In the genomic region with DNA sequence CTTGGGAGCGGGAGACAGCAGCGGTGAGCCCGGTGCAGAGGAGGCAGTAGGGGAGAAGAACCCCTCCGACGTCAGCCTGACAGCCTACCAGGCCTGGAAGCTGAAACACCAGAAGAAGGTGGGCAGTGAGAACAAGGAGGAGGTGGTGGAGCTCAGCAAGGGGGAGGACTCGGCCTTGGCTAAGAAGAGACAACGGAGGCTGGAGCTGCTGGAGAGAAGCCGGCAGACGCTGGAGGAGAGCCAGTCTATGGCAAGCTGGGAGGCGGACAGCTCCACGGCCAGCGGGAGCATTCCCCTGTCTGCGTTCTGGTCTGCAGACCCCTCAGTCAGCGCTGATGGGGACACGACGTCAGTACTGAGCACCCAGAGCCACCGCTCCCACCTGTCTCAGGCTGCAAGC, we compare ENCODE assay signal across 30 cellular contexts. TPM values are rescaled to one million over a fixed set of nuclear protein-coding genes. Genes with fewer than 3 reads are reported as not detected.
"Had no signal": no experiment of that assay in that cellular context is flagged by ENCODE, and none has a peak within 500 bp of the region (broad histone marks: within the 10 kb centered on the region; RNA-seq: fewer than 3 reads in every experiment).

No MANE protein-coding gene starts in this region.

- H3K27ac ChIP-seq: coronary artery, lower lobe of right lung, neural progenitor cell, stomach, tibial artery, upper lobe of right lung, VCaP had no signal

- H3K27me3 ChIP-seq: tibial artery, upper lobe of right lung had no signal

- ATAC-seq: activated naive CD4-positive, alpha-beta T cell treated with anti-CD3 and anti-CD28 coated beads, Interleukin-2, amount 50 U/mL, for 72 hours; activated T-cell treated with anti-CD3 and anti-CD28 coated beads, Interleukin-2, amount 50 U/mL, for 72 hours; effector memory CD8-positive, alpha-beta T cell; lower lobe of right lung; stimulated activated naive B cell treated with anti-CD40 and anti-IgM and Interleukin-4, amounts not matched to agents 10 μg/mL and 1 μg/mL and 100 μg/mL, for 72 hours; upper lobe of right lung had no signal

- H3K4me1 ChIP-seq: tibial artery, upper lobe of right lung had no signal

- FAIRE-seq: bronchial epithelial cell had no signal

- H3K4me3 ChIP-seq: coronary artery, lower lobe of right lung, neural progenitor cell, stomach, tibial artery, upper lobe of right lung had no signal

- DNase-seq: activated CD4-positive, alpha-beta T cell treated with anti-CD3 and anti-CD28 coated beads for 4 hours; activated CD4-positive, alpha-beta T cell treated with anti-CD3 and anti-CD28 coated beads, Interleukin-2, amount 50 U/mL, for 4 hours; activated naive CD4-positive, alpha-beta T cell; activated T-cell treated with anti-CD3 and anti-CD28 coated beads for 4 hours; activated T-cell treated with anti-CD3 and anti-CD28 coated beads, Interleukin-2, amount 50 U/mL, for 72 hours; cerebellar nuclear complex; effector memory CD8-positive, alpha-beta T cell; erythroblast; lower lobe of right lung; mesenchymal stem cell; natural killer cell; retina; stimulated activated CD4-positive, alpha-beta T cell treated with anti-CD3 and anti-CD28 coated beads, Interleukin-15, amount 100 ng/mL, for 24 hours; stimulated activated CD4-positive, alpha-beta T cell treated with anti-CD3 and anti-CD28 coated beads, Interleukin-2, amount 100 ng/mL, for 24 hours; stimulated activated naive B cell treated with anti-CD40 and anti-IgM and Interleukin-4, amounts not matched to agents 10 μg/mL and 1 μg/mL and 100 μg/mL, for 72 hours; stomach; T-helper 1 cell; tibial artery; upper lobe of right lung had no signal

- H3K9me3 ChIP-seq: lower lobe of right lung, stomach, tibial artery, upper lobe of right lung had no signal

- H3K36me3 ChIP-seq: lower lobe of right lung, neural progenitor cell, stomach, upper lobe of right lung had no signal

RNA-seq across cellular contexts. Expression of a gene that starts 32.9 kb away (rescaled TPM):
- total RNA-seq: activated naive CD4-positive, alpha-beta T cell treated with anti-CD3 and anti-CD28 coated beads, Interleukin-2, amount 50 U/mL, for 72 hours; bronchial epithelial cell; fibroblast of lung; fibroblast of villous mesenchyme; kidney epithelial cell; mononuclear cell; natural killer cell; progenitor cell of endocrine pancreas had no signal

RNA-seq across cellular contexts. Expression of a gene that starts 36.6 kb away (rescaled TPM):
- total RNA-seq: bronchial epithelial cell, fibroblast of lung, fibroblast of villous mesenchyme, kidney epithelial cell, osteocyte, progenitor cell of endocrine pancreas had no signal
